In genomic region chr14:102088012-102088792, GRCh38 we compare ENCODE assay signal across 8 cellular contexts. TPM values are rescaled to one million over a fixed set of nuclear protein-coding genes. Genes with fewer than 3 reads are reported as not detected.
A peak's percentile ranks its signal among the peaks of the same experiment; 100 is the strongest.
DNase-seq lines count a peak whose midpoint lies in the region; ATAC-seq and TF ChIP-seq lines count a peak whose summit lies in the region.

No MANE protein-coding gene starts in this region.

- no peaks in the 10 kb centered on the region for H3K27me3 Mint-ChIP-seq in activated naive CD8-positive, alpha-beta T cell treated with anti-CD3 and anti-CD28 coated beads for 36 hours

- H3K27ac ChIP-seq in RWPE1, result peak overlapping the region; percentile 93

- H3K9me3 Mint-ChIP-seq in activated naive CD8-positive, alpha-beta T cell treated with anti-CD3 and anti-CD28 coated beads for 36 hours, result no peaks in the 10 kb centered on the region

- DNase-seq in GM10248 (ENCODE audit: extremely low spot score) (peak; percentile 56), RWPE1 (ENCODE audit: low spot score) (no peak), left cardiac atrium (peak; percentile 65), retina (peak; percentile 86)
- DNase-seq in activated naive CD8-positive, alpha-beta T cell treated with anti-CD3 and anti-CD28 coated beads for 36 hours, result peak; percentile 74

- CTCF ChIA-PET in GM10248 (lab: Yijun Ruan, JAX), result interaction anchor here (0.8 to 2.7 kb wide), 7 partner anchors 9 to 226 kb away, joined by 3 to 16 read pairs (median 3); no protein-coding TSS in a partner anchor
- CTCF ChIA-PET in RWPE1 (lab: Yijun Ruan, JAX), result interaction anchor here (0.6 to 0.8 kb wide), 5 partner anchors 8 to 127 kb away, joined by 3 to 6 read pairs (median 4); no protein-coding TSS in a partner anchor

- H3K4me1 Mint-ChIP-seq in activated naive CD8-positive, alpha-beta T cell treated with anti-CD3 and anti-CD28 coated beads for 36 hours, result peaks cover 35% of the 10 kb centered on the region

- POLR2A ChIA-PET in GM10248 (lab: Yijun Ruan, JAX) (interaction anchor here (0.7 to 1.8 kb wide), 4 partner anchors 9 to 227 kb away, joined by 3 to 5 read pairs (median 4); no protein-coding TSS in a partner anchor), RWPE1 (lab: Yijun Ruan, JAX; ENCODE audit: low non-redundant PET) (no interaction called here)

- H3K36me3 Mint-ChIP-seq in activated naive CD8-positive, alpha-beta T cell treated with anti-CD3 and anti-CD28 coated beads for 36 hours, result peaks cover 39% of the 10 kb centered on the region

- intact Hi-C loops in left cardiac atrium (cut with DNase I), result loop anchor here in 1 of 2 donors (5.0 kb wide), 2 partner anchors 116 to 229 kb away; partner anchors contain the start of gene ZNF839

- peak overlapping the region; percentile 99 for H3K27ac Mint-ChIP-seq in activated naive CD8-positive, alpha-beta T cell treated with anti-CD3 and anti-CD28 coated beads for 36 hours

- peak overlapping the region; percentile 95 for H3K4me3 Mint-ChIP-seq in activated naive CD8-positive, alpha-beta T cell treated with anti-CD3 and anti-CD28 coated beads for 36 hours

- peak in 1 of 2 donors; percentile 36 for ATAC-seq in left cardiac atrium
- ATAC-seq in GM18867 (IDR thresholded peaks at IDR 0.05; ENCODE audit: unreplicated experiment), result no peak
- ATAC-seq in HG03039 (IDR thresholded peaks at IDR 0.05; ENCODE audit: unreplicated experiment), result no peak
- ATAC-seq in HG03432 (IDR thresholded peaks at IDR 0.05; ENCODE audit: unreplicated experiment), result no peak

- TF ChIP-seq CTCF in GM10248 (IDR thresholded peaks at IDR 0.05; ENCODE audit: control extremely low read depth, extremely low read depth, low read depth, missing control alignments) (no peak), RWPE1 (conservative IDR thresholded peaks at IDR 0.05; ENCODE audit: low read depth) (no peak)

RNA-seq across cellular contexts. Expression of gene HSP90AA1, which starts 1.4 kb away (rescaled TPM):
- 1,000 to 10,000 TPM; 1,485 to 1,535 TPM for total RNA-seq in activated naive CD8-positive, alpha-beta T cell treated with anti-CD3 and anti-CD28 coated beads for 36 hours
- total RNA-seq in left cardiac atrium, result 100 to 1,000 TPM; 395 to 505 TPM

RNA-seq across cellular contexts. Expression of gene WDR20, which starts 51.5 kb away (rescaled TPM):
- 10 to 100 TPM; 22.3 to 27.3 TPM for total RNA-seq in activated naive CD8-positive, alpha-beta T cell treated with anti-CD3 and anti-CD28 coated beads for 36 hours
- 10 to 100 TPM; 23.3 to 23.7 TPM for total RNA-seq in left cardiac atrium
